ENCODE assay signal across 24 cellular contexts in genomic region chr13:27208514-27208913, GRCh38.
"Had no signal": no experiment of that assay in that cellular context is flagged by ENCODE, and none has a peak within 500 bp of the region (broad histone marks: within the 10 kb centered on the region; RNA-seq: fewer than 3 reads in every experiment).

No MANE protein-coding gene starts in this region.

- DNase-seq: colonic mucosa; cortex of kidney; dermis blood vessel endothelial cell; dorsolateral prefrontal cortex; effector CD4-positive, alpha-beta T cell; effector CD8-positive, alpha-beta T cell; effector memory CD4-positive, alpha-beta T cell; effector memory CD8-positive, alpha-beta T cell; endodermal cell; erythroblast; esophagus squamous epithelium; foreskin fibroblast; foreskin keratinocyte; foreskin melanocyte; gastrocnemius medialis; glutamatergic neuron; head of caudate nucleus; heart left ventricle; heart right ventricle had no signal

- H3K27ac ChIP-seq: colonic mucosa, coronary artery, dorsolateral prefrontal cortex, epithelial cell of prostate, esophagus muscularis mucosa, esophagus squamous epithelium, foreskin keratinocyte, gastrocnemius medialis, gastroesophageal sphincter, heart left ventricle, heart right ventricle had no signal

- H3K4me1 Mint-ChIP-seq: endodermal cell had no signal

- H3K9me3 Mint-ChIP-seq: effector memory CD8-positive, alpha-beta T cell had no signal

- H3K36me3 ChIP-seq: colonic mucosa, esophagus muscularis mucosa, esophagus squamous epithelium, gastrocnemius medialis, gastroesophageal sphincter, heart left ventricle, heart right ventricle had no signal

- H3K27ac Mint-ChIP-seq: dendritic cell treated with granulocyte-macrophage colony-stimulating factor and Interleukin-4, amounts not matched to agents 40 ng/mL and 50 ng/mL, for 4 days; effector memory CD8-positive, alpha-beta T cell; endodermal cell had no signal

- H3K4me1 ChIP-seq: colonic mucosa, esophagus muscularis mucosa, esophagus squamous epithelium, foreskin keratinocyte, gastrocnemius medialis, gastroesophageal sphincter, heart left ventricle, heart right ventricle had no signal

- H3K9me3 ChIP-seq: colonic mucosa, esophagus squamous epithelium, gastrocnemius medialis had no signal

- H3K4me3 ChIP-seq: colonic mucosa, coronary artery, dorsolateral prefrontal cortex, esophagus muscularis mucosa, esophagus squamous epithelium, gastrocnemius medialis, gastroesophageal sphincter, heart left ventricle, heart right ventricle had no signal

- H3K4me3 Mint-ChIP-seq: dendritic cell treated with granulocyte-macrophage colony-stimulating factor and Interleukin-4, amounts not matched to agents 40 ng/mL and 50 ng/mL, for 4 days; effector memory CD8-positive, alpha-beta T cell; endodermal cell had no signal
